In genomic region chr9:95065224-95065623, GRCh38 we compare ENCODE assay signal across 12 cellular contexts.
DNase-seq lines count a peak whose midpoint lies in the region; ATAC-seq, FAIRE-seq and TF ChIP-seq lines count a peak whose summit lies in the region.
"Had no signal": no experiment of that assay in that cellular context is flagged by ENCODE, and none has a peak within 500 bp of the region (broad histone marks: within the 10 kb centered on the region; RNA-seq: fewer than 3 reads in every experiment).

No MANE protein-coding gene starts in this region.

- DNase-seq in Calu3 (no peak), coronary artery (ENCODE audit: low spot score) (no peak), kidney (no peak), gastrocnemius medialis (peak in 1 of 2 donors; percentile 54), mucosa of gallbladder (ENCODE audit: low spot score) (no peak), NOMO-1 treated with dmso at 0.1 percent for 144 hours (lab: John Stamatoyannopoulos, UW; ENCODE audit: unreplicated experiment) (no peak)
- no peak for DNase-seq in activated CD4-positive, CD25-positive, alpha-beta regulatory T cell treated with anti-CD3 and anti-CD28 coated beads, Interleukin-2, amount 50 U/mL, for 72 hours
- DNase-seq in stimulated activated naive CD4-positive, alpha-beta T cell treated with Interleukin-2 at 50 U/mL for 16 hours (lab: John Stamatoyannopoulos, UW) = no peak
- DNase-seq: activated CD8-positive, alpha-beta memory T cell treated with anti-CD3 and anti-CD28 coated beads, Interleukin-2, amount 50 U/mL, for 4 hours; activated naive CD8-positive, alpha-beta T cell treated with anti-CD3 and anti-CD28 coated beads, Interleukin-2, amount 10 ng/mL, durations not matched to agents 7 days and 5 days; hippocampal formation; NCI-H526 had no signal

- no peak for TF ChIP-seq CTCF in Calu3 (IDR thresholded peaks at IDR 0.05; ENCODE audit: unreplicated experiment)
- no peak for TF ChIP-seq CTCF in coronary artery (IDR thresholded peaks at IDR 0.05)
- no peak for TF ChIP-seq CTCF in kidney (IDR thresholded peaks at IDR 0.05; ENCODE audit: borderline replicate concordance, extremely low read depth, insufficient read depth)
- no peak for TF ChIP-seq CTCF in gastrocnemius medialis (IDR thresholded peaks at IDR 0.05 in 4 of 5, conservative IDR thresholded peaks at IDR 0.05 in 1 of 5)

- peak overlapping the region; percentile 82 for H3K27ac Mint-ChIP-seq in Calu3 (ENCODE audit: unreplicated experiment)
- H3K27ac Mint-ChIP-seq: activated naive CD8-positive, alpha-beta T cell treated with anti-CD3 and anti-CD28 coated beads, Interleukin-2, amount 10 ng/mL, durations not matched to agents 7 days and 5 days had no signal

- intact Hi-C loops in Calu3 (cut with micrococcal nuclease; ENCODE audit: unreplicated experiment) = no loop called here
- intact Hi-C loops in kidney (cut with DNase I) = no loop called here
- intact Hi-C loops in gastrocnemius medialis (cut with DNase I; ENCODE audit: low total_unique reads) = loop anchor here (5.0 kb wide), 1 partner anchor 58 kb away; no protein-coding TSS in a partner anchor

- H3K27ac ChIP-seq in coronary artery (peak overlapping the region; percentile 91 to 93), kidney (ENCODE audit: low read depth in 2 of 2, low read length in 2 of 2) (peak overlapping the region; percentile 81 to 88), gastrocnemius medialis (peak overlapping the region; percentile 85 to 96 (median 91))

- peaks cover 67% of the 10 kb centered on the region for H3K36me3 Mint-ChIP-seq in Calu3 (ENCODE audit: insufficient read depth, unreplicated experiment)
- H3K36me3 Mint-ChIP-seq: activated naive CD8-positive, alpha-beta T cell treated with anti-CD3 and anti-CD28 coated beads, Interleukin-2, amount 10 ng/mL, durations not matched to agents 7 days and 5 days had no signal

- no peak for TF ChIP-seq POLR2A in gastrocnemius medialis (IDR thresholded peaks at IDR 0.05)

- in situ Hi-C loops in gastrocnemius medialis (cut with MboI; ENCODE audit: low sequenced_read_pairs in 4 of 4) = no loop called here

- H3K36me3 ChIP-seq in kidney (ENCODE audit: control insufficient read depth in 1 of 2, insufficient read depth in 2 of 2, low read length in 2 of 2) = peaks cover 16 to 64% of the 10 kb centered on the region in 2 donors
- H3K36me3 ChIP-seq in gastrocnemius medialis = peaks cover 0 to 15% of the 10 kb centered on the region in 2 donors

- H3K9ac ChIP-seq in kidney (ENCODE audit: low read length in 2 of 2) = peak overlapping the region in 1 of 2 donors; percentile 14

- no peak for FAIRE-seq in kidney (lab: Jason Lieb, UNC)

- no peaks in the 10 kb centered on the region for H3K27me3 ChIP-seq in gastrocnemius medialis

- CTCF ChIA-PET in Calu3 (lab: Charles Lee) = interaction anchor here (0.8 to 1.5 kb wide), 2 partner anchors 13 to 20 kb away, joined by 3 read pairs; no protein-coding TSS in a partner anchor

- H3K4me3 ChIP-seq in coronary artery (peak overlapping the region; percentile 39), kidney (ENCODE audit: low read length in 2 of 2) (no peak overlapping the region), gastrocnemius medialis (no peak overlapping the region)

- no peaks in the 10 kb centered on the region for H3K9me3 ChIP-seq in kidney (ENCODE audit: control insufficient read depth in 1 of 2, low read length in 2 of 2)
- no peaks in the 10 kb centered on the region for H3K9me3 ChIP-seq in gastrocnemius medialis

- ATAC-seq in gastrocnemius medialis = peak; percentile 59 to 65

- H3K9me3 Mint-ChIP-seq in Calu3 (ENCODE audit: low read depth, unreplicated experiment) = no peaks in the 10 kb centered on the region
- H3K9me3 Mint-ChIP-seq: activated naive CD8-positive, alpha-beta T cell treated with anti-CD3 and anti-CD28 coated beads, Interleukin-2, amount 10 ng/mL, durations not matched to agents 7 days and 5 days had no signal

- no TSS peak for BruUV-seq in Calu3 (replicated peaks; lab: Mats Ljungman, UMichigan)

- H3K4me1 ChIP-seq in kidney (ENCODE audit: control insufficient read depth in 1 of 2, insufficient read depth in 1 of 2, low read depth in 1 of 2, low read length in 2 of 2) = peaks cover 55 to 64% of the 10 kb centered on the region in 2 donors
- H3K4me1 ChIP-seq in gastrocnemius medialis = peaks cover 100% of the 10 kb centered on the region in 2 donors

- H3K27me3 Mint-ChIP-seq in Calu3 (ENCODE audit: unreplicated experiment) = no peaks in the 10 kb centered on the region
- H3K27me3 Mint-ChIP-seq: activated naive CD8-positive, alpha-beta T cell treated with anti-CD3 and anti-CD28 coated beads, Interleukin-2, amount 10 ng/mL, durations not matched to agents 7 days and 5 days had no signal

- H3K4me3 Mint-ChIP-seq in Calu3 (ENCODE audit: low read depth, unreplicated experiment) = peak overlapping the region; percentile 53
- H3K4me3 Mint-ChIP-seq: activated naive CD8-positive, alpha-beta T cell treated with anti-CD3 and anti-CD28 coated beads, Interleukin-2, amount 10 ng/mL, durations not matched to agents 7 days and 5 days had no signal

- peaks cover 25% of the 10 kb centered on the region for H3K4me1 Mint-ChIP-seq in Calu3 (ENCODE audit: low read depth, unreplicated experiment)
- H3K4me1 Mint-ChIP-seq: activated naive CD8-positive, alpha-beta T cell treated with anti-CD3 and anti-CD28 coated beads, Interleukin-2, amount 10 ng/mL, durations not matched to agents 7 days and 5 days had no signal
